10 cellular contexts compared by ENCODE assay signal in the genomic region with DNA sequence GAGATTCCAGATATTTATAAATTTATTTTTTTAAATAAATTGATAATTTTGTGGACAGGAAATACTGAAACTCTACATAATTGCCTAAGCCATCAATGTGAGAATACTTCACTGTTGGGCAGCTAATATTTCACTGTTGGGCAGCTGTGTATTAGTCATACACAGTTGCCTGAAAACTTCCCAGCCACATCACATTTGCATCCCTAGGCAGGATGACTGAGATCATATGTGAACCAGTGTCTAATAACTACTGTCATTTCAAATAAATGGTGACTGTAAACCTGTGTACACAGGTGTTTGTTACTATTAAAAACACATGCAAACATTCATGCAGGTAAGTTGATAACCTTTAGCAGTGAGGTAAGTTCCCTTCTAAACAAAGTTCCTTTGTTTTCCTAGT. TPM values are rescaled to one million over a fixed set of nuclear protein-coding genes. Genes with fewer than 3 reads are reported as not detected.
DNase-seq lines count a peak whose midpoint lies in the region; ATAC-seq and TF ChIP-seq lines count a peak whose summit lies in the region.
"Had no signal": no experiment of that assay in that cellular context is flagged by ENCODE, and none has a peak within 500 bp of the region (broad histone marks: within the 10 kb centered on the region; RNA-seq: fewer than 3 reads in every experiment).

No MANE protein-coding gene starts in this region.

- no peak overlapping the region for H3K4me3 ChIP-seq in epithelial cell of proximal tubule (ENCODE audit: low read depth, low read length)

- TF ChIP-seq CTCF in epithelial cell of proximal tubule (conservative IDR thresholded peaks at IDR 0.05; ENCODE audit: low read depth, low read length): no peak

- CTCF ChIA-PET in activated naive CD4-positive, alpha-beta T cell treated with anti-CD3 and anti-CD28 coated beads, Interleukin-2, amount 10 ng/mL, durations not matched to agents 7 days and 5 days (lab: Charles Lee): no interaction called here

- ATAC-seq in GM21825 (IDR thresholded peaks at IDR 0.05; ENCODE audit: unreplicated experiment) (peak; percentile 94), GM19467 (IDR thresholded peaks at IDR 0.05; ENCODE audit: unreplicated experiment) (no peak)

- H3K27me3 Mint-ChIP-seq in activated naive CD4-positive, alpha-beta T cell treated with anti-CD3 and anti-CD28 coated beads, Interleukin-2, amount 10 ng/mL, durations not matched to agents 7 days and 5 days: no peaks in the 10 kb centered on the region
- H3K27me3 Mint-ChIP-seq: activated naive CD4-positive, alpha-beta T cell treated with anti-CD3 and anti-CD28 coated beads, Interleukin-2, amount 50 U/mL, for 24 hours; memory B cell had no signal

- no peaks in the 10 kb centered on the region for H3K9me3 Mint-ChIP-seq in activated naive CD4-positive, alpha-beta T cell treated with anti-CD3 and anti-CD28 coated beads, Interleukin-2, amount 10 ng/mL, durations not matched to agents 7 days and 5 days
- H3K9me3 Mint-ChIP-seq: memory B cell had no signal

- no peaks in the 10 kb centered on the region for H3K4me1 Mint-ChIP-seq in activated naive CD4-positive, alpha-beta T cell treated with anti-CD3 and anti-CD28 coated beads, Interleukin-2, amount 10 ng/mL, durations not matched to agents 7 days and 5 days
- H3K4me1 Mint-ChIP-seq: activated naive CD4-positive, alpha-beta T cell treated with anti-CD3 and anti-CD28 coated beads, Interleukin-2, amount 50 U/mL, for 24 hours; memory B cell had no signal

- H3K27ac Mint-ChIP-seq in activated naive CD4-positive, alpha-beta T cell treated with anti-CD3 and anti-CD28 coated beads, Interleukin-2, amount 10 ng/mL, durations not matched to agents 7 days and 5 days: no peak overlapping the region
- H3K27ac Mint-ChIP-seq: activated naive CD4-positive, alpha-beta T cell treated with anti-CD3 and anti-CD28 coated beads, Interleukin-2, amount 50 U/mL, for 24 hours; memory B cell had no signal

- H3K36me3 Mint-ChIP-seq in activated naive CD4-positive, alpha-beta T cell treated with anti-CD3 and anti-CD28 coated beads, Interleukin-2, amount 10 ng/mL, durations not matched to agents 7 days and 5 days: peaks cover 5% of the 10 kb centered on the region

- DNase-seq in DMS53 treated with DMSO at 0.1 percent for 48 hours (lab: John Stamatoyannopoulos, UW; ENCODE audit: unreplicated experiment) (peak; percentile 68), HT-29 (ENCODE audit: low spot score) (peak; percentile 54), epithelial cell of proximal tubule (ENCODE audit: low read depth) (peak; percentile 16), NCI-H187 (lab: John Stamatoyannopoulos, UW) (no peak), mucosa of gallbladder (ENCODE audit: low spot score) (no peak)
- no peak for DNase-seq in activated naive CD4-positive, alpha-beta T cell treated with anti-CD3 and anti-CD28 coated beads, Interleukin-2, amount 10 ng/mL, durations not matched to agents 7 days and 5 days

- H3K4me3 Mint-ChIP-seq in activated naive CD4-positive, alpha-beta T cell treated with anti-CD3 and anti-CD28 coated beads, Interleukin-2, amount 10 ng/mL, durations not matched to agents 7 days and 5 days: no peak overlapping the region
- H3K4me3 Mint-ChIP-seq: activated naive CD4-positive, alpha-beta T cell treated with anti-CD3 and anti-CD28 coated beads, Interleukin-2, amount 50 U/mL, for 24 hours; memory B cell had no signal

RNA-seq across cellular contexts. Expression of a gene that starts 43.9 kb away (rescaled TPM):
- 4.2 and 4.3 TPM in 2 replicates for total RNA-seq in HT-29 (2014; rRNA removed; shearing (Covaris generic))
- total RNA-seq in epithelial cell of proximal tubule (11.6 and 16.1 TPM in 2 replicates), mucosa of gallbladder (22.6 TPM)

RNA-seq across cellular contexts. Expression of a gene that starts 44.1 kb away (rescaled TPM):
- total RNA-seq in HT-29 (2014; rRNA removed; shearing (Covaris generic)): 5.0 and 9.4 TPM in 2 replicates
- total RNA-seq in epithelial cell of proximal tubule (7.0 and 8.8 TPM in 2 replicates), mucosa of gallbladder (11.5 TPM)

Comparison
In these comparisons a context has a peak if more than half of its experiments do, and no peak if none do; other contexts are left out.
1. DNase-seq: peak in DMS53 treated with DMSO at 0.1 percent for 48 hours (single experiment), HT-29 (single experiment) and epithelial cell of proximal tubule (single experiment); none in NCI-H187 (0 of 2), mucosa of gallbladder (single experiment) and activated naive CD4-positive, alpha-beta T cell treated with anti-CD3 and anti-CD28 coated beads, Interleukin-2, amount 10 ng/mL, durations not matched to agents 7 days and 5 days (single experiment).